ENCODE assay signal across 9 cellular contexts in the genomic region with DNA sequence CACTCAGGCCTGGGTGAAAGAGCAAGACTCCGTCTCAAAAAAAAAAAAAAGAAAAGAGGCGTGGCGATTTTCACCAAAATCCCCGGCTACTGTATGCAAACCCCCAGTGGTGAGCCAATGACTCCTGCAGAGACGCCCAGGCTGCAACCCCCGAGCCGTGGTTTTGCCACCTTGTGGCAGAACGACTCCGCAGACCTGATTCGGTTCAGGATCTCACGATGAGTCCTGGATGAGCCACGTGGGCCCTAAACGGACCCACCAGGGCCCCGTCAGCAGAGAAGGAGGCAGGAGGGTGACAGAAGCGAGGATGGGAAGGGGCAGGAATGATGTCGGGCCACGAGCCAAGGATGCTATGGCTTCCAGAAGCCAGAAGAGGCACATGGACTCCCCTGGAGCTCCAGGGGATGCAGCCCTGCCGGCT. TPM values are rescaled to one million over a fixed set of nuclear protein-coding genes. Genes with fewer than 3 reads are reported as not detected.
DNase-seq lines count a peak whose midpoint lies in the region; ATAC-seq and TF ChIP-seq lines count a peak whose summit lies in the region.
"Had no signal": no experiment of that assay in that cellular context is flagged by ENCODE, and none has a peak within 500 bp of the region (broad histone marks: within the 10 kb centered on the region; RNA-seq: fewer than 3 reads in every experiment).

No MANE protein-coding gene starts in this region.

- H3K36me3 ChIP-seq in DND-41 (ENCODE audit: insufficient read depth, low read length) (no peaks in the 10 kb centered on the region), NT2/D1 (ENCODE audit: insufficient read depth, insufficient read length, low read length) (peaks cover 7% of the 10 kb centered on the region), neuronal stem cell (replicated peaks in 1 of 2; ENCODE audit: control insufficient read depth in 2 of 2, insufficient read depth in 2 of 2, low read length in 2 of 2) (peaks cover 0 to 21% of the 10 kb centered on the region in 2 donors), upper lobe of right lung (no peaks in the 10 kb centered on the region), smooth muscle cell (ENCODE audit: low read depth) (no peaks in the 10 kb centered on the region), SK-N-SH (replicated peaks in 1 of 2; ENCODE audit: control insufficient read depth in 1 of 2, insufficient read depth in 2 of 2, low read length in 1 of 2) (no peaks in the 10 kb centered on the region)

- H3K4me2 ChIP-seq in DND-41 (ENCODE audit: insufficient read depth, low read length) (no peak overlapping the region), neuronal stem cell (ENCODE audit: insufficient read depth, low read length, poor library complexity, severe bottlenecking) (no peak overlapping the region), smooth muscle cell (no peak overlapping the region), SK-N-SH (no peak overlapping the region)

- H3F3A ChIP-seq in smooth muscle cell (ENCODE audit: low read depth) (no peaks in the 10 kb centered on the region), SK-N-SH (replicated peaks; ENCODE audit: insufficient read depth) (no peaks in the 10 kb centered on the region)

- peaks cover 14% of the 10 kb centered on the region for H3K4me1 Mint-ChIP-seq in activated T-cell treated with anti-CD3 and anti-CD28 coated beads, Interleukin-2, amount 50 U/mL, for 24 hours (ENCODE audit: low read depth)

- H3K27me3 ChIP-seq in DND-41 (ENCODE audit: insufficient read depth, low read length, poor library complexity) (no peaks in the 10 kb centered on the region), NT2/D1 (ENCODE audit: insufficient read depth, insufficient read length) (no peaks in the 10 kb centered on the region), neuronal stem cell (ENCODE audit: control insufficient read depth in 3 of 3, insufficient read depth in 3 of 3, low read depth in 1 of 3, low read length in 3 of 3) (no peaks in the 10 kb centered on the region), upper lobe of right lung (no peaks in the 10 kb centered on the region), smooth muscle cell (ENCODE audit: low read depth) (no peaks in the 10 kb centered on the region), SK-N-SH (ENCODE audit: insufficient read depth) (no peaks in the 10 kb centered on the region)

- H3K79me1 ChIP-seq in neuronal stem cell (ENCODE audit: low read depth, low read length), result peaks cover 5% of the 10 kb centered on the region

- H2BK120ac ChIP-seq in neuronal stem cell (ENCODE audit: low read depth, low read length), result no peak overlapping the region

- TF ChIP-seq CTCF in DND-41 (IDR thresholded peaks at IDR 0.05; ENCODE audit: borderline replicate concordance, extremely low read depth, low read length, poor library complexity, severe bottlenecking) (peak; percentile 43), upper lobe of right lung (IDR thresholded peaks at IDR 0.05) (no peak), smooth muscle cell (IDR thresholded peaks at IDR 0.05; ENCODE audit: borderline replicate concordance, insufficient read depth, poor library complexity, severe bottlenecking) (no peak), SK-N-SH (IDR thresholded peaks at IDR 0.05) (no peak)

- H3K9me3 ChIP-seq in DND-41 (ENCODE audit: insufficient read depth, low read length, severe bottlenecking), result no peaks in the 10 kb centered on the region
- peaks cover 6% of the 10 kb centered on the region; the same call in 1 of the 2 replicates for H3K9me3 ChIP-seq in NT2/D1 (ENCODE audit: insufficient read depth, low read length)
- no peaks in the 10 kb centered on the region for H3K9me3 ChIP-seq in neuronal stem cell (replicated peaks in 1 of 2; ENCODE audit: control insufficient read depth in 2 of 2, insufficient read depth in 1 of 2, low read depth in 1 of 2, low read length in 2 of 2)
- no peaks in the 10 kb centered on the region for H3K9me3 ChIP-seq in upper lobe of right lung
- no peaks in the 10 kb centered on the region for H3K9me3 ChIP-seq in smooth muscle cell (replicated peaks; ENCODE audit: low read depth)
- no peaks in the 10 kb centered on the region for H3K9me3 ChIP-seq in SK-N-SH

- no peak overlapping the region for H3K4me3 ChIP-seq in DND-41 (ENCODE audit: low read depth in 1 of 2, low read length in 2 of 2)
- no peak overlapping the region for H3K4me3 ChIP-seq in NT2/D1 (ENCODE audit: insufficient read length, low read depth)
- no peak overlapping the region for H3K4me3 ChIP-seq in neuronal stem cell (ENCODE audit: low read length in 2 of 2)
- no peak overlapping the region for H3K4me3 ChIP-seq in upper lobe of right lung
- no peak overlapping the region for H3K4me3 ChIP-seq in smooth muscle cell
- no peak overlapping the region for H3K4me3 ChIP-seq in SK-N-SH (ENCODE audit: low read depth in 2 of 2, low read length in 1 of 2)

- no peak for TF ChIP-seq RAD21 in SK-N-SH (IDR thresholded peaks at IDR 0.05; ENCODE audit: low read length)

- ATAC-seq in DND-41 (ENCODE audit: insufficient read depth, low read depth), result 0 out of 3 replicates have a peak, but pooled peaks have one; percentile 44
- no peak for ATAC-seq in upper lobe of right lung

- H3K36me3 Mint-ChIP-seq in activated T-cell treated with anti-CD3 and anti-CD28 coated beads, Interleukin-2, amount 50 U/mL, for 24 hours (ENCODE audit: low read depth), result no peaks in the 10 kb centered on the region

- no CpG with 5 or more reads among the region's 18 CpGs for WGBS in neuronal stem cell (ENCODE audit: extremely low coverage in 2 of 2, insufficient read length in 2 of 2, insufficient replicate concordance in 1 of 2), 2 donors
- WGBS in smooth muscle cell (ENCODE audit: low lambda C conversion rate), result 86% methylated on average over 13 of the region's 18 CpGs
- WGBS in SK-N-SH (ENCODE audit: low lambda C conversion rate), result 71% methylated on average over 15 of the region's 18 CpGs

- H3K79me2 ChIP-seq in DND-41 (ENCODE audit: insufficient read depth, low read length), result no peaks in the 10 kb centered on the region
- no peaks in the 10 kb centered on the region for H3K79me2 ChIP-seq in smooth muscle cell (ENCODE audit: low read depth)
- no peaks in the 10 kb centered on the region for H3K79me2 ChIP-seq in SK-N-SH (ENCODE audit: insufficient read depth)

- intact Hi-C loops in upper lobe of right lung (cut with DNase I), result loop anchor here (5.0 kb wide), 1 partner anchor 80 kb away; the partner anchor contains the start of gene ABHD16B

- H4K91ac ChIP-seq in neuronal stem cell (ENCODE audit: low read depth, low read length, poor library complexity), result peak overlapping the region; percentile 85

- H3K9me3 Mint-ChIP-seq in activated T-cell treated with anti-CD3 and anti-CD28 coated beads, Interleukin-2, amount 50 U/mL, for 24 hours, result no peaks in the 10 kb centered on the region

- CTCF ChIA-PET in SK-N-SH (lab: Yijun Ruan, JAX), result no interaction called here

- H3K27ac ChIP-seq in DND-41 (ENCODE audit: low read length) (no peak overlapping the region), neuronal stem cell (replicated peaks; ENCODE audit: low read length) (no peak overlapping the region), upper lobe of right lung (no peak overlapping the region), smooth muscle cell (ENCODE audit: low read depth) (no peak overlapping the region), SK-N-SH (ENCODE audit: low read depth in 2 of 2, low read length in 1 of 2) (no peak overlapping the region)

- no peak overlapping the region for H3K9ac ChIP-seq in DND-41 (ENCODE audit: low read depth, low read length)
- H3K9ac ChIP-seq in NT2/D1 (ENCODE audit: insufficient read length, low read depth), result peak overlapping the region; percentile 26
- H3K9ac ChIP-seq in neuronal stem cell (ENCODE audit: low read depth, low read length, poor library complexity), result no peak overlapping the region
- no peak overlapping the region for H3K9ac ChIP-seq in smooth muscle cell (ENCODE audit: low read depth)
- no peak overlapping the region for H3K9ac ChIP-seq in SK-N-SH

- H3K14ac ChIP-seq in neuronal stem cell (ENCODE audit: low read length), result no peak overlapping the region

- no peak overlapping the region for H3K4me3 Mint-ChIP-seq in activated T-cell treated with anti-CD3 and anti-CD28 coated beads, Interleukin-2, amount 50 U/mL, for 24 hours

- POLR2A ChIA-PET in SK-N-SH (lab: Yijun Ruan, JAX), result no interaction called here

- no peak overlapping the region for H2BK5ac ChIP-seq in neuronal stem cell (ENCODE audit: low read length)

- no peaks in the 10 kb centered on the region for H3K9me2 ChIP-seq in SK-N-SH

- H2AFZ ChIP-seq in DND-41 (ENCODE audit: low read depth, low read length) (no peak overlapping the region), neuronal stem cell (ENCODE audit: low read length) (no peak overlapping the region), smooth muscle cell (ENCODE audit: low read depth) (no peak overlapping the region), SK-N-SH (ENCODE audit: low read depth) (no peak overlapping the region)

- H2BK15ac ChIP-seq in neuronal stem cell (ENCODE audit: low read length), result no peak overlapping the region

- H4K20me1 ChIP-seq in DND-41 (ENCODE audit: insufficient read depth, low read length) (no peaks in the 10 kb centered on the region; the same call in 1 of the 2 replicates), smooth muscle cell (ENCODE audit: low read depth) (peaks cover 9% of the 10 kb centered on the region), SK-N-SH (ENCODE audit: insufficient read depth) (no peaks in the 10 kb centered on the region)

- no peak overlapping the region for H3K18ac ChIP-seq in neuronal stem cell (ENCODE audit: low read length)

- H3K4ac ChIP-seq in neuronal stem cell (ENCODE audit: low read length), result no peak overlapping the region

- H3K23ac ChIP-seq in neuronal stem cell (ENCODE audit: low read depth, low read length, poor library complexity), result no peak overlapping the region

- H3K4me1 ChIP-seq in DND-41 (ENCODE audit: insufficient read depth, low read length) (0 out of 2 replicates have a peak, but pooled peaks cover 4% of the 10 kb centered on the region), NT2/D1 (ENCODE audit: insufficient read depth, insufficient read length) (peaks cover 10% of the 10 kb centered on the region), neuronal stem cell (ENCODE audit: control insufficient read depth in 2 of 2, insufficient read depth in 1 of 2, low read depth in 1 of 2, low read length in 2 of 2) (peaks cover 2 to 7% of the 10 kb centered on the region in 2 donors), upper lobe of right lung (no peaks in the 10 kb centered on the region), smooth muscle cell (ENCODE audit: low read depth) (no peaks in the 10 kb centered on the region), SK-N-SH (ENCODE audit: control insufficient read depth in 1 of 2, insufficient read depth in 2 of 2, low read depth in 1 of 2, low read length in 1 of 2) (no peaks in the 10 kb centered on the region)

- no peak for TF ChIP-seq EP300 in SK-N-SH (IDR thresholded peaks at IDR 0.05; ENCODE audit: borderline replicate concordance in 1 of 2, low read depth in 1 of 2, low read length in 1 of 2)

- H3K27ac Mint-ChIP-seq in activated T-cell treated with anti-CD3 and anti-CD28 coated beads, Interleukin-2, amount 50 U/mL, for 24 hours, result no peak overlapping the region

- no peak overlapping the region for H4K8ac ChIP-seq in neuronal stem cell (ENCODE audit: low read depth, low read length)

- no peaks in the 10 kb centered on the region for H3K27me3 Mint-ChIP-seq in activated T-cell treated with anti-CD3 and anti-CD28 coated beads, Interleukin-2, amount 50 U/mL, for 24 hours

- no peak overlapping the region for H2AK5ac ChIP-seq in neuronal stem cell (ENCODE audit: low read depth, low read length)

- DNase-seq in DND-41, result peak; percentile 54
- DNase-seq in NT2/D1 (ENCODE audit: low read depth, low spot score), result no peak
- DNase-seq in activated T-cell treated with anti-CD3 and anti-CD28 coated beads, Interleukin-2, amount 50 U/mL, for 24 hours, result peak; percentile 70
- no peak for DNase-seq in neuronal stem cell (ENCODE audit: low spot score)
- DNase-seq in upper lobe of right lung, result no peak
- DNase-seq in smooth muscle cell (lab: John Stamatoyannopoulos, UW; ENCODE audit: unreplicated experiment), result no peak
- DNase-seq in SK-N-SH, result no peak
- no peak for DNase-seq in anterior cingulate cortex (lab: John Stamatoyannopoulos, UW)
- DNase-seq: head of caudate nucleus had no signal

- no peak overlapping the region for H2BK12ac ChIP-seq in neuronal stem cell (ENCODE audit: low read length)

RNA-seq across cellular contexts. Expression of gene SLC2A4RG, which starts 42.5 kb away (rescaled TPM):
- polyA plus RNA-seq in neuronal stem cell (2013, experiment 1 of 2), result 43.6 TPM
- polyA plus RNA-seq in neuronal stem cell (2013, experiment 2 of 2), result 43.1 TPM
- total RNA-seq in upper lobe of right lung, result 64.1 TPM
- 24.4 and 43.7 TPM in 2 replicates for total RNA-seq in smooth muscle cell
- 45.6 and 58.4 TPM in 2 replicates for polyA plus RNA-seq in smooth muscle cell
- 75.5 and 90.9 TPM in 2 replicates for polyA plus RNA-seq in SK-N-SH (2012; rRNA removed)
- 31.3 and 46.7 TPM in 2 replicates for polyA plus RNA-seq in SK-N-SH (2012; cell fraction: cytosol; rRNA removed)
- 338 and 518 TPM in 2 replicates for polyA plus RNA-seq in SK-N-SH (2012; cell fraction: nucleus; rRNA removed)

RNA-seq across cellular contexts. Expression of gene LIME1, which starts 45.6 kb away (rescaled TPM):
- 3.2 TPM for polyA plus RNA-seq in neuronal stem cell (2013, experiment 1 of 2)
- polyA plus RNA-seq in neuronal stem cell (2013, experiment 2 of 2), result 2.9 TPM
- total RNA-seq in upper lobe of right lung (7.8 TPM), smooth muscle cell (2.9 and 7.2 TPM in 2 replicates)
- polyA plus RNA-seq in smooth muscle cell (6.0 and 6.9 TPM in 2 replicates), SK-N-SH (2012; rRNA removed) (10.9 and 12.3 TPM in 2 replicates)
- 1.0 and 2.1 TPM in 2 replicates for polyA plus RNA-seq in SK-N-SH (2012; cell fraction: cytosol; rRNA removed)
- polyA plus RNA-seq in SK-N-SH (2012; cell fraction: nucleus; rRNA removed), result 118 and 180 TPM in 2 replicates

RNA-seq across cellular contexts. Expression of gene ZBTB46, which starts 49.0 kb away (rescaled TPM):
- 8.2 TPM for polyA plus RNA-seq in neuronal stem cell (2013, experiment 1 of 2)
- 8.6 TPM for polyA plus RNA-seq in neuronal stem cell (2013, experiment 2 of 2)
- total RNA-seq in upper lobe of right lung (19.7 TPM), smooth muscle cell (2.7 and 4.5 TPM in 2 replicates)
- polyA plus RNA-seq in smooth muscle cell (2.3 and 4.0 TPM in 2 replicates), SK-N-SH (2012; rRNA removed) (0.11 and 0.15 TPM in 2 replicates)
- 0.10 and 0.26 TPM in 2 replicates for polyA plus RNA-seq in SK-N-SH (2012; cell fraction: cytosol; rRNA removed)
- 0.43 and 0.71 TPM in 2 replicates for polyA plus RNA-seq in SK-N-SH (2012; cell fraction: nucleus; rRNA removed)

Comparison
In these comparisons a context has a peak if more than half of its experiments do, and no peak if none do; other contexts are left out.
1. DNase-seq: peak in DND-41 (single experiment) and activated T-cell treated with anti-CD3 and anti-CD28 coated beads, Interleukin-2, amount 50 U/mL, for 24 hours (single experiment); none in NT2/D1 (single experiment), neuronal stem cell (single experiment), upper lobe of right lung (single experiment), smooth muscle cell (single experiment), SK-N-SH (single experiment) and anterior cingulate cortex (0 of 58).